Comparison of ENCODE assay signal across 1 cellular context in genomic region chr22:36561291-36561811, GRCh38.
TF ChIP-seq lines count a peak whose summit lies in the region.

No MANE protein-coding gene starts in this region.

TF ChIP-seq in GM23338, 12 proteins besides CTCF, POLR2A, EP300 and RAD21 (continued from another document):
- TF ChIP-seq ZNF462 (CRISPR knock-in tag; IDR thresholded peaks at IDR 0.05) (no peak), ZNF114 (CRISPR knock-in tag; IDR thresholded peaks at IDR 0.05) (no peak), CREB1 (CRISPR knock-in tag; IDR thresholded peaks at IDR 0.05; ENCODE audit: low read depth) (no peak), EZH2phosphoT487 (IDR thresholded peaks at IDR 0.05; ENCODE audit: unreplicated experiment) (no peak), NANOG (IDR thresholded peaks at IDR 0.05; ENCODE audit: borderline replicate concordance) (no peak), STAT1 (IDR thresholded peaks at IDR 0.05; ENCODE audit: unreplicated experiment) (no peak), EZH2 (IDR thresholded peaks at IDR 0.05; ENCODE audit: low read depth, unreplicated experiment) (no peak), ZNF331 (CRISPR knock-in tag; IDR thresholded peaks at IDR 0.05; ENCODE audit: low read depth) (no peak), JUNB (IDR thresholded peaks at IDR 0.05; ENCODE audit: unreplicated experiment) (no peak), REST (IDR thresholded peaks at IDR 0.05; ENCODE audit: unreplicated experiment) (no peak), ETS1 (IDR thresholded peaks at IDR 0.05) (no peak)
